ENCODE assay signal across 23 cellular contexts in genomic region chr13:49093376-49093775, GRCh38.
"Had no signal": no experiment of that assay in that cellular context is flagged by ENCODE, and none has a peak within 500 bp of the region (broad histone marks: within the 10 kb centered on the region; RNA-seq: fewer than 3 reads in every experiment).

No MANE protein-coding gene starts in this region.

- ATAC-seq: heart left ventricle; left ventricle myocardium superior; naive thymus-derived CD4-positive, alpha-beta T cell; stimulated activated memory B cell treated with anti-CD40 and anti-IgM and Interleukin-4, amounts not matched to agents 10 μg/mL and 1 μg/mL and 100 μg/mL, for 72 hours; upper lobe of right lung had no signal

- DNase-seq: cortex of kidney; dorsolateral prefrontal cortex; effector CD8-positive, alpha-beta T cell; foreskin melanocyte; heart left ventricle; hippocampal formation; left ventricle myocardium superior; mesenchymal stem cell; naive thymus-derived CD4-positive, alpha-beta T cell; nephron progenitor cell; retina; right lobe of liver; spleen; stimulated activated CD4-positive, alpha-beta T cell treated with anti-CD3 and anti-CD28 coated beads, Interleukin-15, amount 100 ng/mL, for 24 hours; stimulated activated CD4-positive, alpha-beta T cell treated with anti-CD3 and anti-CD28 coated beads, Interleukin-1b, Interleukin-23, amount 100 ng/mL, for 48 hours; stimulated activated CD4-positive, alpha-beta T cell treated with anti-CD3 and anti-CD28 coated beads, Interleukin-4, amount 100 ng/mL, for 24 hours; testis; upper lobe of right lung had no signal

- H3K27ac ChIP-seq: dorsolateral prefrontal cortex, heart left ventricle, parathyroid adenoma, prostate gland, right lobe of liver, spleen, testis, tibial nerve, upper lobe of right lung, vagina had no signal
